In the genomic region with DNA sequence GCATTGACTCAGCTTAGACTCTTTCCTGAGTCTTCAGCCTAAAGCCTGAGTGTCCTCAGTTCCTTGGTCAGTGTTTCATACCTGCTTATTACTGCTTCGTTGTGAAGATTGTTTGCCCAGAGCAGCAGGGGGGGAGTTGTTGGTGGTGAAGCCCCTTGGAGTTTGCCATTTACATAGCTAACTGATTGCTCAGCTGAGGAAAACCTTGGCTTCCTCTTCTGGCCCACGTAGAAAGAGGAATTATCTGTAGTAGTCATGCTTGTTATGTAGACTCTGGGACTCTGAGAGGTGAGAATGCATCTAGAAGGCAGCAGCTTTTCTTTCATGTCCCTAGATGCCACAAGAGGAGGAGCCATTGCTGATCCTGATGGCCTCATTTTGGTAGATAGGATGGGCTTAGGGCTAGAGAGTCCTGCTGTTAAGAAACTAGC, we compare ENCODE assay signal across 1 cellular context.
TF ChIP-seq lines count a peak whose summit lies in the region.

No MANE protein-coding gene starts in this region.

TF ChIP-seq in IMR-90, 13 proteins besides CTCF, POLR2A, EP300 and RAD21 (continued from another document):
- TF ChIP-seq, protein P1, sequence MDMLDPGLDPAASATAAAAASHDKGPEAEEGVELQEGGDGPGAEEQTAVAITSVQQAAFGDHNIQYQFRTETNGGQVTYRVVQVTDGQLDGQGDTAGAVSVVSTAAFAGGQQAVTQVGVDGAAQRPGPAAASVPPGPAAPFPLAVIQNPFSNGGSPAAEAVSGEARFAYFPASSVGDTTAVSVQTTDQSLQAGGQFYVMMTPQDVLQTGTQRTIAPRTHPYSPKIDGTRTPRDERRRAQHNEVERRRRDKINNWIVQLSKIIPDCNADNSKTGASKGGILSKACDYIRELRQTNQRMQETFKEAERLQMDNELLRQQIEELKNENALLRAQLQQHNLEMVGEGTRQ (IDR thresholded peaks at IDR 0.05; ENCODE audit: low read depth, low read length): no peak
- TF ChIP-seq BHLHE40 (IDR thresholded peaks at IDR 0.05; ENCODE audit: low read depth, low read length) (no peak), MAZ (IDR thresholded peaks at IDR 0.05; ENCODE audit: borderline replicate concordance, low read depth, low read length) (peak; percentile 30; the same call in 1 of the 2 replicates), MAFK (IDR thresholded peaks at IDR 0.05; ENCODE audit: low read depth, low read length) (0 out of 2 replicates have a peak, but pooled peaks have one; percentile 6), CHD1 (IDR thresholded peaks at IDR 0.05; ENCODE audit: low read depth, low read length) (no peak)
